ENCODE assay signal across 18 cellular contexts in the genomic region with DNA sequence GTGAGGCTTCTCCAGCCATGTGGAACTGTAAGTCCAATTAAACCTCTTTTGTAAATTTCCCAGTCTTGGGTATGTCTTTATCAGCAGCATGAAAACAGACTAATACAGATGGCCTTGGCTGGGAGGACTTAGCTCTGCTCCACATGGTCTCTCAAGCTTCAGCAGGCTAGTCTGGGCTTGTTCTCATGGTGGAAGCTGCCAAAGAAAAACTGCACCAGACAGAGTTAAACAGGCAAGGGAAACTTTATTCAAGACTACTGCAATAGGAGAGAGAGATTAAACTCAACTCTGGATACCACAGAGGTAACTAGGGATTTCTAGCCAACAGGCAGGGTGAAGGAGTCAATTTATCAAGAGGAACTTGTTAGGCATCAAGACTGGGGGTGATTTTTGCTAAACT.
DNase-seq lines count a peak whose midpoint lies in the region; ATAC-seq and TF ChIP-seq lines count a peak whose summit lies in the region.
"Had no signal": no experiment of that assay in that cellular context is flagged by ENCODE, and none has a peak within 500 bp of the region (broad histone marks: within the 10 kb centered on the region; RNA-seq: fewer than 3 reads in every experiment).

No MANE protein-coding gene starts in this region.

- ATAC-seq in GM19351 (IDR thresholded peaks at IDR 0.05; ENCODE audit: unreplicated experiment) = no peak
- no peak for ATAC-seq in HG02763 (IDR thresholded peaks at IDR 0.05; ENCODE audit: unreplicated experiment)
- ATAC-seq in GM19397 (IDR thresholded peaks at IDR 0.05; ENCODE audit: unreplicated experiment) = no peak

- H3K4me3 ChIP-seq in epithelial cell of esophagus (ENCODE audit: low read length) = no peak overlapping the region
- H3K4me3 ChIP-seq: SK-N-MC had no signal

- TF ChIP-seq CTCF in epithelial cell of esophagus (IDR thresholded peaks at IDR 0.05; ENCODE audit: insufficient read depth, low read depth, low read length, missing control alignments) = no peak

- DNase-seq in NCI-H1105 treated with DMSO at 0.1 percent for 48 hours (lab: John Stamatoyannopoulos, UW) (peak; percentile 33), NCI-H1105 (lab: John Stamatoyannopoulos, UW) (no peak), DMS 273 (lab: John Stamatoyannopoulos, UW; ENCODE audit: unreplicated experiment) (peak; percentile 63), NCI-H446 treated with DMSO at 0.1 percent for 48 hours (lab: John Stamatoyannopoulos, UW) (peak; percentile 48), epithelial cell of esophagus (ENCODE audit: low read depth) (peak; percentile 51)
- DNase-seq: 8988T; Calu3; CD4-positive, alpha-beta memory T cell; DND-41; H9; IMR-90; NCI-H1417; NCI-H187 treated with DMSO at 0.1 percent for 48 hours; NCI-H524 treated with DMSO at 0.1 percent for 48 hours had no signal
